Comparison of ENCODE assay signal across 1 cellular context in the genomic region with DNA sequence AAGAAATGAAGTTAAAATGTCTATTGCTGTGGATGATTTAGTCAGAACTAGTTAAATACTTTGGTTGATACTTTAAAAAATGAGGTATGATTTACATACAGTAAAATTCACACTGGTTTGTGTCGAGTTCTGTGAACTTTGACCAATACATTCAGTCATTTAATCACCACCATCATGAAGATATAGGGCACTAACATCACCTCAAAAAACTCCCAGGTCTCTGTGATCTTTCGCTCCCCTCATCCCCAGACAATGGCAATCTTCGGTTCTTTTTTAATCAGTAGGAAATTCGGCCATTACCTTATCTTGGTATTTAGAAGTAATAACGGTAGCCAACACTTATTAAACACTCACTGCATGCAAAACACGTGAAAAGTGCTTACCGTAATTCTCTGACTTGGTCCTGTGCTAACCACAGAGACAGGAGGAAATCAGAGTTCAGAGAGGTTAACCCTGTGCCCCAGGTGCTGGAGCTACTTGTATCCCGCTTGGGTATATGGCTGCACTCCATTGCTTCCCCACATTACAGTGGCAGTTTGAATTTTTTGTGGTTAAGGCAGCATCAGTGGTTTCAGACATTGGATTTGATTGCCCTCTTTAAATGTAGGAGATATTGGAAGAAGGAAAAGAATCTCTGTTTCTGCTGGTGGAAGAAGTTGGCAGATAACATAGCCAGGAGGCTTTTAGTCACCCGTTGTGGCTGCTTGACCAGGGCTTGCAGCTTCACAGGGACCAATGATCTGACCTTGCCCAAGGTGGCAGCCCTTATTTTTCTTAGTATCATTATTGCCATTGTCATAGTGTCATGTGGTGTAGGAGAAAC.
TF ChIP-seq lines count a peak whose summit lies in the region.

No MANE protein-coding gene starts in this region.

TF ChIP-seq in HEK293, 187 proteins besides CTCF, POLR2A, EP300 and RAD21 (continued from another document and continues in another):
- TF ChIP-seq, protein P1, sequence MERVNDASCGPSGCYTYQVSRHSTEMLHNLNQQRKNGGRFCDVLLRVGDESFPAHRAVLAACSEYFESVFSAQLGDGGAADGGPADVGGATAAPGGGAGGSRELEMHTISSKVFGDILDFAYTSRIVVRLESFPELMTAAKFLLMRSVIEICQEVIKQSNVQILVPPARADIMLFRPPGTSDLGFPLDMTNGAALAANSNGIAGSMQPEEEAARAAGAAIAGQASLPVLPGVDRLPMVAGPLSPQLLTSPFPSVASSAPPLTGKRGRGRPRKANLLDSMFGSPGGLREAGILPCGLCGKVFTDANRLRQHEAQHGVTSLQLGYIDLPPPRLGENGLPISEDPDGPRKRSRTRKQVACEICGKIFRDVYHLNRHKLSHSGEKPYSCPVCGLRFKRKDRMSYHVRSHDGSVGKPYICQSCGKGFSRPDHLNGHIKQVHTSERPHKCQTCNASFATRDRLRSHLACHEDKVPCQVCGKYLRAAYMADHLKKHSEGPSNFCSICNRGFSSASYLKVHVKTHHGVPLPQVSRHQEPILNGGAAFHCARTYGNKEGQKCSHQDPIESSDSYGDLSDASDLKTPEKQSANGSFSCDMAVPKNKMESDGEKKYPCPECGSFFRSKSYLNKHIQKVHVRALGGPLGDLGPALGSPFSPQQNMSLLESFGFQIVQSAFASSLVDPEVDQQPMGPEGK (tag by site-specific recombination; IDR thresholded peaks at IDR 0.05): no peak
- TF ChIP-seq, protein P2, sequence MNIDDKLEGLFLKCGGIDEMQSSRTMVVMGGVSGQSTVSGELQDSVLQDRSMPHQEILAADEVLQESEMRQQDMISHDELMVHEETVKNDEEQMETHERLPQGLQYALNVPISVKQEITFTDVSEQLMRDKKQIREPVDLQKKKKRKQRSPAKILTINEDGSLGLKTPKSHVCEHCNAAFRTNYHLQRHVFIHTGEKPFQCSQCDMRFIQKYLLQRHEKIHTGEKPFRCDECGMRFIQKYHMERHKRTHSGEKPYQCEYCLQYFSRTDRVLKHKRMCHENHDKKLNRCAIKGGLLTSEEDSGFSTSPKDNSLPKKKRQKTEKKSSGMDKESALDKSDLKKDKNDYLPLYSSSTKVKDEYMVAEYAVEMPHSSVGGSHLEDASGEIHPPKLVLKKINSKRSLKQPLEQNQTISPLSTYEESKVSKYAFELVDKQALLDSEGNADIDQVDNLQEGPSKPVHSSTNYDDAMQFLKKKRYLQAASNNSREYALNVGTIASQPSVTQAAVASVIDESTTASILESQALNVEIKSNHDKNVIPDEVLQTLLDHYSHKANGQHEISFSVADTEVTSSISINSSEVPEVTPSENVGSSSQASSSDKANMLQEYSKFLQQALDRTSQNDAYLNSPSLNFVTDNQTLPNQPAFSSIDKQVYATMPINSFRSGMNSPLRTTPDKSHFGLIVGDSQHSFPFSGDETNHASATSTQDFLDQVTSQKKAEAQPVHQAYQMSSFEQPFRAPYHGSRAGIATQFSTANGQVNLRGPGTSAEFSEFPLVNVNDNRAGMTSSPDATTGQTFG (tag by site-specific recombination; IDR thresholded peaks at IDR 0.05; ENCODE audit: borderline replicate concordance): no peak
- TF ChIP-seq ZNF830 (tag by site-specific recombination; IDR thresholded peaks at IDR 0.05; ENCODE audit: low read depth) (no peak), ZNF335 (tag by site-specific recombination; conservative IDR thresholded peaks at IDR 0.05) (no peak), ZNF37A (tag by site-specific recombination; IDR thresholded peaks at IDR 0.05) (no peak), OSR2 (tag by site-specific recombination; IDR thresholded peaks at IDR 0.05) (peak; percentile 84), INSM2 (tag by site-specific recombination; IDR thresholded peaks at IDR 0.05) (no peak), ZNF571 (tag by site-specific recombination; IDR thresholded peaks at IDR 0.05) (no peak), ZNF76 (tag by site-specific recombination; IDR thresholded peaks at IDR 0.05; ENCODE audit: borderline replicate concordance, low read depth) (no peak), ZNF561 (tag by site-specific recombination; IDR thresholded peaks at IDR 0.05; ENCODE audit: borderline replicate concordance) (no peak), ELK4 (IDR thresholded peaks at IDR 0.05; ENCODE audit: borderline replicate concordance, low read depth, low read length) (no peak), ZNF660 (tag by site-specific recombination; IDR thresholded peaks at IDR 0.05) (0 out of 2 replicates have a peak, but pooled peaks have one; percentile 36), ZNF701 (tag by site-specific recombination; IDR thresholded peaks at IDR 0.05) (no peak), ZNF792 (tag by site-specific recombination; IDR thresholded peaks at IDR 0.05) (no peak), ZNF324 (tag by site-specific recombination; IDR thresholded peaks at IDR 0.05) (no peak), ZNF426 (tag by site-specific recombination; IDR thresholded peaks at IDR 0.05) (no peak), ZNF19 (tag by site-specific recombination; IDR thresholded peaks at IDR 0.05; ENCODE audit: low read depth) (no peak), AEBP2 (tag by site-specific recombination; IDR thresholded peaks at IDR 0.05; ENCODE audit: borderline replicate concordance) (no peak), ZNF785 (tag by site-specific recombination; IDR thresholded peaks at IDR 0.05) (no peak), ZXDB (tag by site-specific recombination; IDR thresholded peaks at IDR 0.05) (peak; percentile 42; the same call in 1 of the 2 replicates), PBX3 (CRISPR knock-in tag; IDR thresholded peaks at IDR 0.05) (no peak), ZNF776 (tag by site-specific recombination; IDR thresholded peaks at IDR 0.05; ENCODE audit: borderline replicate concordance) (no peak), ZNF544 (tag by site-specific recombination; IDR thresholded peaks at IDR 0.05) (no peak), ZNF645 (tag by site-specific recombination; IDR thresholded peaks at IDR 0.05) (no peak), SP2 (tag by site-specific recombination; IDR thresholded peaks at IDR 0.05) (no peak), ZFP41 (tag by site-specific recombination; IDR thresholded peaks at IDR 0.05; ENCODE audit: borderline replicate concordance) (no peak), ZNF677 (tag by site-specific recombination; IDR thresholded peaks at IDR 0.05) (no peak), MYNN (tag by site-specific recombination; IDR thresholded peaks at IDR 0.05; ENCODE audit: borderline replicate concordance) (no peak), ZNF600 (tag by site-specific recombination; IDR thresholded peaks at IDR 0.05) (peak; percentile 28; the same call in 1 of the 2 replicates), ZBTB26 (tag by site-specific recombination; optimal IDR thresholded peaks at IDR 0.05) (no peak)
- TF ChIP-seq, protein P3, sequence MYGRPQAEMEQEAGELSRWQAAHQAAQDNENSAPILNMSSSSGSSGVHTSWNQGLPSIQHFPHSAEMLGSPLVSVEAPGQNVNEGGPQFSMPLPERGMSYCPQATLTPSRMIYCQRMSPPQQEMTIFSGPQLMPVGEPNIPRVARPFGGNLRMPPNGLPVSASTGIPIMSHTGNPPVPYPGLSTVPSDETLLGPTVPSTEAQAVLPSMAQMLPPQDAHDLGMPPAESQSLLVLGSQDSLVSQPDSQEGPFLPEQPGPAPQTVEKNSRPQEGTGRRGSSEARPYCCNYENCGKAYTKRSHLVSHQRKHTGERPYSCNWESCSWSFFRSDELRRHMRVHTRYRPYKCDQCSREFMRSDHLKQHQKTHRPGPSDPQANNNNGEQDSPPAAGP (tag by site-specific recombination; IDR thresholded peaks at IDR 0.05): no peak
- TF ChIP-seq, protein P4, sequence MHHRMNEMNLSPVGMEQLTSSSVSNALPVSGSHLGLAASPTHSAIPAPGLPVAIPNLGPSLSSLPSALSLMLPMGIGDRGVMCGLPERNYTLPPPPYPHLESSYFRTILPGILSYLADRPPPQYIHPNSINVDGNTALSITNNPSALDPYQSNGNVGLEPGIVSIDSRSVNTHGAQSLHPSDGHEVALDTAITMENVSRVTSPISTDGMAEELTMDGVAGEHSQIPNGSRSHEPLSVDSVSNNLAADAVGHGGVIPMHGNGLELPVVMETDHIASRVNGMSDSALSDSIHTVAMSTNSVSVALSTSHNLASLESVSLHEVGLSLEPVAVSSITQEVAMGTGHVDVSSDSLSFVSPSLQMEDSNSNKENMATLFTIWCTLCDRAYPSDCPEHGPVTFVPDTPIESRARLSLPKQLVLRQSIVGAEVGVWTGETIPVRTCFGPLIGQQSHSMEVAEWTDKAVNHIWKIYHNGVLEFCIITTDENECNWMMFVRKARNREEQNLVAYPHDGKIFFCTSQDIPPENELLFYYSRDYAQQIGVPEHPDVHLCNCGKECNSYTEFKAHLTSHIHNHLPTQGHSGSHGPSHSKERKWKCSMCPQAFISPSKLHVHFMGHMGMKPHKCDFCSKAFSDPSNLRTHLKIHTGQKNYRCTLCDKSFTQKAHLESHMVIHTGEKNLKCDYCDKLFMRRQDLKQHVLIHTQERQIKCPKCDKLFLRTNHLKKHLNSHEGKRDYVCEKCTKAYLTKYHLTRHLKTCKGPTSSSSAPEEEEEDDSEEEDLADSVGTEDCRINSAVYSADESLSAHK (tag by site-specific recombination; IDR thresholded peaks at IDR 0.05): no peak
- TF ChIP-seq, protein P5, sequence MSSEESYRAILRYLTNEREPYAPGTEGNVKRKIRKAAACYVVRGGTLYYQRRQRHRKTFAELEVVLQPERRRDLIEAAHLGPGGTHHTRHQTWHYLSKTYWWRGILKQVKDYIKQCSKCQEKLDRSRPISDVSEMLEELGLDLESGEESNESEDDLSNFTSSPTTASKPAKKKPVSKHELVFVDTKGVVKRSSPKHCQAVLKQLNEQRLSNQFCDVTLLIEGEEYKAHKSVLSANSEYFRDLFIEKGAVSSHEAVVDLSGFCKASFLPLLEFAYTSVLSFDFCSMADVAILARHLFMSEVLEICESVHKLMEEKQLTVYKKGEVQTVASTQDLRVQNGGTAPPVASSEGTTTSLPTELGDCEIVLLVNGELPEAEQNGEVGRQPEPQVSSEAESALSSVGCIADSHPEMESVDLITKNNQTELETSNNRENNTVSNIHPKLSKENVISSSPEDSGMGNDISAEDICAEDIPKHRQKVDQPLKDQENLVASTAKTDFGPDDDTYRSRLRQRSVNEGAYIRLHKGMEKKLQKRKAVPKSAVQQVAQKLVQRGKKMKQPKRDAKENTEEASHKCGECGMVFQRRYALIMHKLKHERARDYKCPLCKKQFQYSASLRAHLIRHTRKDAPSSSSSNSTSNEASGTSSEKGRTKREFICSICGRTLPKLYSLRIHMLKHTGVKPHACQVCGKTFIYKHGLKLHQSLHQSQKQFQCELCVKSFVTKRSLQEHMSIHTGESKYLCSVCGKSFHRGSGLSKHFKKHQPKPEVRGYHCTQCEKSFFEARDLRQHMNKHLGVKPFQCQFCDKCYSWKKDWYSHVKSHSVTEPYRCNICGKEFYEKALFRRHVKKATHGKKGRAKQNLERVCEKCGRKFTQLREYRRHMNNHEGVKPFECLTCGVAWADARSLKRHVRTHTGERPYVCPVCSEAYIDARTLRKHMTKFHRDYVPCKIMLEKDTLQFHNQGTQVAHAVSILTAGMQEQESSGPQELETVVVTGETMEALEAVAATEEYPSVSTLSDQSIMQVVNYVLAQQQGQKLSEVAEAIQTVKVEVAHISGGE (tag by site-specific recombination; conservative IDR thresholded peaks at IDR 0.05; ENCODE audit: low read depth): no peak
